In genomic region chr10:110392121-110392859, GRCh38 we compare ENCODE assay signal across 18 cellular contexts.
A peak's percentile ranks its signal among the peaks of the same experiment; 100 is the strongest.
DNase-seq lines count a peak whose midpoint lies in the region; ATAC-seq, FAIRE-seq and TF ChIP-seq lines count a peak whose summit lies in the region.
"Had no signal": no experiment of that assay in that cellular context is flagged by ENCODE, and none has a peak within 500 bp of the region (broad histone marks: within the 10 kb centered on the region; RNA-seq: fewer than 3 reads in every experiment).

No MANE protein-coding gene starts in this region.

- H3K4me3 ChIP-seq in A549 (no peak overlapping the region), GM23248 (no peak overlapping the region), muscle layer of colon (ENCODE audit: low read depth in 1 of 2, low read length in 2 of 2) (no peak overlapping the region)
- H3K4me3 ChIP-seq: cardiac muscle cell had no signal

- peak overlapping the region; percentile 8 for H3K27ac Mint-ChIP-seq in activated T-helper 17 cell treated with anti-CD3 and anti-CD28 coated beads, Interleukin-2, amount 50 U/mL, for 72 hours
- H3K27ac Mint-ChIP-seq: activated naive CD8-positive, alpha-beta T cell treated with anti-CD3 and anti-CD28 coated beads, Interleukin-2, amount 50 U/mL, for 24 hours had no signal

- no peaks in the 10 kb centered on the region for H3K36me3 Mint-ChIP-seq in activated T-helper 17 cell treated with anti-CD3 and anti-CD28 coated beads, Interleukin-2, amount 50 U/mL, for 72 hours (ENCODE audit: low read depth)

- CTCF ChIA-PET in A549 (lab: Yijun Ruan, JAX) = interaction anchor here (0.7 to 11.0 kb wide), 4 partner anchors 10 to 218 kb away, joined by 3 to 70 read pairs (median 3); no protein-coding TSS in a partner anchor

- peak overlapping the region; percentile 74 for H2AFZ ChIP-seq in GM23248

- no peak for FAIRE-seq in A549 (lab: Jason Lieb, UNC)

- peak overlapping the region; percentile 67 for H3K9ac ChIP-seq in GM23248
- no peak overlapping the region for H3K9ac ChIP-seq in muscle layer of colon (ENCODE audit: low read length)

- ATAC-seq in A549 = no peak
- ATAC-seq in activated T-helper 17 cell treated with anti-CD3 and anti-CD28 coated beads, Interleukin-2, amount 50 U/mL, for 72 hours (replicated peaks) = no peak
- ATAC-seq in HG02623 (IDR thresholded peaks at IDR 0.05; ENCODE audit: unreplicated experiment) = no peak
- ATAC-seq in GM19023 (IDR thresholded peaks at IDR 0.05; ENCODE audit: unreplicated experiment) = no peak
- ATAC-seq: activated naive CD8-positive, alpha-beta T cell treated with anti-CD3 and anti-CD28 coated beads, Interleukin-2, amount 50 U/mL, for 24 hours; HCT116; T-helper 17 cell had no signal

- in situ Hi-C loops in GM23248 (cut with MboI) = no loop called here

- H4K20me1 ChIP-seq in GM23248 (ENCODE audit: insufficient read depth) = no peaks in the 10 kb centered on the region

- no peak for TF ChIP-seq RAD21 in A549 (conservative IDR thresholded peaks at IDR 0.05 in 1 of 2, IDR thresholded peaks at IDR 0.05 in 1 of 2)

- H3K27me3 ChIP-seq in GM23248 (replicated peaks; ENCODE audit: insufficient read depth) (no peaks in the 10 kb centered on the region), muscle layer of colon (ENCODE audit: control insufficient read depth in 1 of 2, insufficient read depth in 2 of 2, low read length in 2 of 2) (no peaks in the 10 kb centered on the region)
- H3K27me3 ChIP-seq: cardiac muscle cell had no signal

- 88% methylated on average over 7 of the region's 7 CpGs for WGBS in A549 (ENCODE audit: missing lambda C conversion rate)
- 62 to 65% methylated on average over 7 of the region's 7 CpGs for WGBS in GM23248 (ENCODE audit: low coverage in 1 of 2, low lambda C conversion rate in 2 of 2, missing lambda C conversion rate in 2 of 2), 2 experiments

- TF ChIP-seq CTCF in A549 (IDR thresholded peaks at IDR 0.05) = no peak

- H3K4me2 ChIP-seq in A549 (peak overlapping the region; percentile 34; the same call in 2 of the 3 replicates), GM23248 (ENCODE audit: unreplicated experiment) (peak overlapping the region; percentile 62)

- no peak for TF ChIP-seq POLR2A in A549 (IDR thresholded peaks at IDR 0.05; ENCODE audit: low read length)

- H3K27me3 Mint-ChIP-seq in activated T-helper 17 cell treated with anti-CD3 and anti-CD28 coated beads, Interleukin-2, amount 50 U/mL, for 72 hours = no peaks in the 10 kb centered on the region
- H3K27me3 Mint-ChIP-seq: activated naive CD8-positive, alpha-beta T cell treated with anti-CD3 and anti-CD28 coated beads, Interleukin-2, amount 50 U/mL, for 24 hours had no signal

- no peaks in the 10 kb centered on the region for H3K36me3 ChIP-seq in GM23248 (ENCODE audit: low read depth)
- H3K36me3 ChIP-seq in muscle layer of colon (ENCODE audit: insufficient read depth, low read length) = no peaks in the 10 kb centered on the region
- H3K36me3 ChIP-seq: cardiac muscle cell had no signal

- no peaks in the 10 kb centered on the region for H3K9me2 ChIP-seq in GM23248 (ENCODE audit: insufficient read depth)

- DNase-seq in A549 (ENCODE audit: low read depth in 1 of 2, low spot score in 1 of 2) (no peak), GM23248 (no peak), caudate nucleus (lab: John Stamatoyannopoulos, UW) (no peak), NCI-H2081 (lab: John Stamatoyannopoulos, UW) (no peak)
- DNase-seq: activated naive CD8-positive, alpha-beta T cell treated with anti-CD3 and anti-CD28 coated beads, Interleukin-2, amount 50 U/mL, for 24 hours; AML-193; DMS 273 treated with DMSO at 0.1 percent for 48 hours; effector CD8-positive, alpha-beta T cell; NCI-H226; SIG-M5; substantia nigra; T-helper 17 cell had no signal

- no peak for TF ChIP-seq EP300 in A549 (IDR thresholded peaks at IDR 0.05)

- peaks cover 7% of the 10 kb centered on the region; the same call in 1 of the 2 replicates for H3F3A ChIP-seq in GM23248 (ENCODE audit: insufficient read depth)

- H3K4me1 ChIP-seq in A549 (peaks cover 64% of the 10 kb centered on the region), GM23248 (ENCODE audit: insufficient read depth) (peaks cover 24% of the 10 kb centered on the region), muscle layer of colon (ENCODE audit: insufficient read depth, low read length) (peaks cover 27% of the 10 kb centered on the region)

- peaks cover 42% of the 10 kb centered on the region for H3K4me1 Mint-ChIP-seq in activated T-helper 17 cell treated with anti-CD3 and anti-CD28 coated beads, Interleukin-2, amount 50 U/mL, for 72 hours

- H3K9me3 ChIP-seq in A549 = no peaks in the 10 kb centered on the region
- no peaks in the 10 kb centered on the region for H3K9me3 ChIP-seq in GM23248 (ENCODE audit: low read depth)
- H3K9me3 ChIP-seq in muscle layer of colon (ENCODE audit: low read length) = no peaks in the 10 kb centered on the region

- no peak overlapping the region for H3K4me3 Mint-ChIP-seq in activated T-helper 17 cell treated with anti-CD3 and anti-CD28 coated beads, Interleukin-2, amount 50 U/mL, for 72 hours
- H3K4me3 Mint-ChIP-seq: activated naive CD8-positive, alpha-beta T cell treated with anti-CD3 and anti-CD28 coated beads, Interleukin-2, amount 50 U/mL, for 24 hours; T-helper 17 cell had no signal

- POLR2A ChIA-PET in A549 (lab: Yijun Ruan, JAX) = interaction anchor here (0.6 kb wide), 1 partner anchor 28 kb away, joined by 5 read pairs; no protein-coding TSS in a partner anchor

- peak overlapping the region; percentile 99 for H3K27ac ChIP-seq in A549
- H3K27ac ChIP-seq in GM23248 = peak overlapping the region; percentile 56; the same call in 1 of the 2 replicates
- peak overlapping the region; percentile 13 for H3K27ac ChIP-seq in muscle layer of colon (ENCODE audit: low read depth, low read length)
- no peak overlapping the region for H3K27ac ChIP-seq in caudate nucleus (ENCODE audit: low read depth, low read length)
- H3K27ac ChIP-seq: cardiac muscle cell had no signal

- H3K79me2 ChIP-seq in GM23248 (ENCODE audit: insufficient read depth) = no peaks in the 10 kb centered on the region

- H3K9me3 Mint-ChIP-seq in activated T-helper 17 cell treated with anti-CD3 and anti-CD28 coated beads, Interleukin-2, amount 50 U/mL, for 72 hours = peaks cover 4% of the 10 kb centered on the region
- H3K9me3 Mint-ChIP-seq: activated naive CD8-positive, alpha-beta T cell treated with anti-CD3 and anti-CD28 coated beads, Interleukin-2, amount 50 U/mL, for 24 hours had no signal

TF ChIP-seq in A549, 52 proteins besides CTCF, POLR2A, EP300 and RAD21:
- TF ChIP-seq SMC3 (IDR thresholded peaks at IDR 0.05) (no peak), PHF8 (IDR thresholded peaks at IDR 0.05; ENCODE audit: borderline replicate concordance, low read depth) (no peak), MAZ (IDR thresholded peaks at IDR 0.05; ENCODE audit: borderline replicate concordance, low read depth, low read length) (no peak), CEBPB (IDR thresholded peaks at IDR 0.05) (no peak), ZC3H11A (IDR thresholded peaks at IDR 0.05) (no peak), NFE2L2 (conservative IDR thresholded peaks at IDR 0.05; ENCODE audit: low read length) (no peak), FOSB (CRISPR knock-in tag; IDR thresholded peaks at IDR 0.05) (no peak), HOXA7 (CRISPR knock-in tag; IDR thresholded peaks at IDR 0.05) (no peak), CHD4 (IDR thresholded peaks at IDR 0.05; ENCODE audit: borderline replicate concordance) (no peak), NR3C1 (IDR thresholded peaks at IDR 0.05) (no peak), CBX2 (IDR thresholded peaks at IDR 0.05; ENCODE audit: borderline replicate concordance, low read depth) (no peak), HOXB13 (CRISPR knock-in tag; IDR thresholded peaks at IDR 0.05; ENCODE audit: low read depth) (no peak), PBX3 (IDR thresholded peaks at IDR 0.05) (no peak), ELK1 (IDR thresholded peaks at IDR 0.05; ENCODE audit: low read depth, low read length) (no peak), JUNB (IDR thresholded peaks at IDR 0.05) (no peak), ZSCAN20 (CRISPR knock-in tag; IDR thresholded peaks at IDR 0.05) (no peak), ATOH8 (CRISPR knock-in tag; IDR thresholded peaks at IDR 0.05; ENCODE audit: low read depth) (no peak), FOXS1 (CRISPR knock-in tag; IDR thresholded peaks at IDR 0.05) (no peak), KDM5A (IDR thresholded peaks at IDR 0.05) (no peak), USF2 (IDR thresholded peaks at IDR 0.05) (no peak)
